16 cellular contexts compared by ENCODE assay signal in the genomic region with DNA sequence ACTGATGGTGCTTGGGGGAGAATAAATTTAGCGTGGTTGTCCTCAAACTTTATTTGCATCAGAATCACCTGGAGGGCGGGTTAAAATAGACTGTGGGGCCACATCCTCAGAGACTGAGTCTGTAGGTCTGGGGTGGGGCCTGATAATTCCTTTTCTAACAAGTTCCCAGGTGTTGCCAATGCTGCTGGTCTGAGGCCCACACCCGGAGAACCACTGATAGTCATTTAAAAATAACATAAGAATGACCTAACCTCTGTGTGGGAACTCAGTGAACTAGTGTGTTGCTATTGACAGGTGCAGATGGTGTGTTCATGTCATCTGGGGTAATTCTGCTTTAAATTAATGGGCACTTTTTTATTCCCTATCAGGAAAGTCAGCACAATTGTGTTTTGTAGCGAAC.
"Had no signal": no experiment of that assay in that cellular context is flagged by ENCODE, and none has a peak within 500 bp of the region (broad histone marks: within the 10 kb centered on the region; RNA-seq: fewer than 3 reads in every experiment).

No MANE protein-coding gene starts in this region.

- H3K4me3 ChIP-seq: esophagus squamous epithelium, lung, stomach, vagina had no signal

- H3K27me3 ChIP-seq: esophagus squamous epithelium, stomach, vagina had no signal

- ATAC-seq: activated CD4-positive, CD25-positive, alpha-beta regulatory T cell treated with anti-CD3 and anti-CD28 coated beads, Interleukin-2, amount 50 U/mL, for 24 hours; left cardiac atrium had no signal

- H3K27ac ChIP-seq: stomach, vagina had no signal

- H3K4me3 Mint-ChIP-seq: activated naive CD4-positive, alpha-beta T cell treated with anti-CD3 and anti-CD28 coated beads for 36 hours; brain; mesothelial cell of epicardium had no signal

- DNase-seq: activated CD4-positive, alpha-beta T cell treated with anti-CD3 and anti-CD28 coated beads, Interleukin-2, amount 50 U/mL, for 4 hours; activated naive CD4-positive, alpha-beta T cell treated with anti-CD3 and anti-CD28 coated beads for 36 hours; anterior cingulate cortex; cortex of kidney; effector CD4-positive, alpha-beta T cell; esophagus squamous epithelium; left cardiac atrium; stomach; T-helper 1 cell; T1000 had no signal

- H3K9me3 Mint-ChIP-seq: activated naive CD4-positive, alpha-beta T cell treated with anti-CD3 and anti-CD28 coated beads for 36 hours; activated T-helper 2 cell treated with anti-CD3 and anti-CD28 coated beads, Interferon-gamma antibody, Interleukin-2, Interleukin-4, amounts not matched to agents 10 μg/mL and 5 μg/mL and 100 μg/mL, durations not matched to agents 14 hours and 24 hours and 36 hours; brain; mesothelial cell of epicardium had no signal

- H3K27me3 Mint-ChIP-seq: brain had no signal

- H3K36me3 Mint-ChIP-seq: brain, mesothelial cell of epicardium had no signal

- H3K27ac Mint-ChIP-seq: activated naive CD4-positive, alpha-beta T cell treated with anti-CD3 and anti-CD28 coated beads for 36 hours; activated T-helper 2 cell treated with anti-CD3 and anti-CD28 coated beads, Interferon-gamma antibody, Interleukin-2, Interleukin-4, amounts not matched to agents 10 μg/mL and 5 μg/mL and 100 μg/mL, durations not matched to agents 14 hours and 24 hours and 36 hours; brain; mesothelial cell of epicardium had no signal

- H3K4me1 ChIP-seq: stomach had no signal

- H3K4me1 Mint-ChIP-seq: brain had no signal

- H3K9me3 ChIP-seq: esophagus squamous epithelium, stomach, vagina had no signal
